8 cellular contexts compared by ENCODE assay signal in genomic region chr6:34657307-34657978, GRCh38. TPM values are rescaled to one million over a fixed set of nuclear protein-coding genes. Genes with fewer than 3 reads are reported as not detected.
DNase-seq lines count a peak whose midpoint lies in the region; ATAC-seq and TF ChIP-seq lines count a peak whose summit lies in the region.

No MANE protein-coding gene starts in this region.

- H3K27ac ChIP-seq in cardiac muscle cell, result peak overlapping the region; percentile 88

- TF ChIP-seq CTCF in cardiac muscle cell (IDR thresholded peaks at IDR 0.05; ENCODE audit: low read depth, low read length), result no peak

- no peaks in the 10 kb centered on the region for H3K9me3 Mint-ChIP-seq in activated T-cell treated with anti-CD3 and anti-CD28 coated beads, Interleukin-2, amount 50 U/mL, for 24 hours
- no peaks in the 10 kb centered on the region for H3K9me3 Mint-ChIP-seq in activated naive CD8-positive, alpha-beta T cell treated with anti-CD3 and anti-CD28 coated beads, Interleukin-2, amount 10 ng/mL, durations not matched to agents 7 days and 5 days

- peaks cover 30% of the 10 kb centered on the region for H3K4me1 ChIP-seq in cardiac muscle cell (ENCODE audit: low read depth)

- H3K27ac Mint-ChIP-seq in activated T-cell treated with anti-CD3 and anti-CD28 coated beads, Interleukin-2, amount 50 U/mL, for 24 hours, result peak overlapping the region; percentile 94
- H3K27ac Mint-ChIP-seq in activated naive CD8-positive, alpha-beta T cell treated with anti-CD3 and anti-CD28 coated beads, Interleukin-2, amount 10 ng/mL, durations not matched to agents 7 days and 5 days, result peak overlapping the region; percentile 93

- no peaks in the 10 kb centered on the region for H3K27me3 Mint-ChIP-seq in activated T-cell treated with anti-CD3 and anti-CD28 coated beads, Interleukin-2, amount 50 U/mL, for 24 hours
- no peaks in the 10 kb centered on the region for H3K27me3 Mint-ChIP-seq in activated naive CD8-positive, alpha-beta T cell treated with anti-CD3 and anti-CD28 coated beads, Interleukin-2, amount 10 ng/mL, durations not matched to agents 7 days and 5 days

- H3K36me3 Mint-ChIP-seq in activated T-cell treated with anti-CD3 and anti-CD28 coated beads, Interleukin-2, amount 50 U/mL, for 24 hours (ENCODE audit: low read depth), result peaks cover 25% of the 10 kb centered on the region
- H3K36me3 Mint-ChIP-seq in activated naive CD8-positive, alpha-beta T cell treated with anti-CD3 and anti-CD28 coated beads, Interleukin-2, amount 10 ng/mL, durations not matched to agents 7 days and 5 days, result peaks cover 15% of the 10 kb centered on the region

- peak overlapping the region; percentile 51 for H3K4me3 Mint-ChIP-seq in activated T-cell treated with anti-CD3 and anti-CD28 coated beads, Interleukin-2, amount 50 U/mL, for 24 hours
- H3K4me3 Mint-ChIP-seq in activated naive CD8-positive, alpha-beta T cell treated with anti-CD3 and anti-CD28 coated beads, Interleukin-2, amount 10 ng/mL, durations not matched to agents 7 days and 5 days, result peak overlapping the region; percentile 85

- peak; percentile 34 for ATAC-seq in activated naive CD8-positive, alpha-beta T cell treated with anti-CD3 and anti-CD28 coated beads, Interleukin-2, amount 10 ng/mL, durations not matched to agents 7 days and 5 days (ENCODE audit: low read depth)
- ATAC-seq in HG03469 (IDR thresholded peaks at IDR 0.05; ENCODE audit: unreplicated experiment) (no peak), GM19452 (IDR thresholded peaks at IDR 0.05; ENCODE audit: unreplicated experiment) (no peak)

- POLR2A ChIA-PET in activated naive CD8-positive, alpha-beta T cell treated with anti-CD3 and anti-CD28 coated beads, Interleukin-2, amount 10 ng/mL, durations not matched to agents 7 days and 5 days (lab: Charles Lee), result interaction anchor here (0.7 to 3.0 kb wide), 7 partner anchors 16 to 230 kb away, joined by 3 to 27 read pairs (median 4); partner anchors contain the start of genes BLTP3A, ILRUN, SNRPC and TAF11

- peaks cover 64% of the 10 kb centered on the region for H3K4me1 Mint-ChIP-seq in activated T-cell treated with anti-CD3 and anti-CD28 coated beads, Interleukin-2, amount 50 U/mL, for 24 hours (ENCODE audit: low read depth)
- H3K4me1 Mint-ChIP-seq in activated naive CD8-positive, alpha-beta T cell treated with anti-CD3 and anti-CD28 coated beads, Interleukin-2, amount 10 ng/mL, durations not matched to agents 7 days and 5 days, result peaks cover 25% of the 10 kb centered on the region

- no peaks in the 10 kb centered on the region for H3K27me3 ChIP-seq in cardiac muscle cell

- H3K4me3 ChIP-seq in cardiac muscle cell, result no peak overlapping the region

- H3K9me3 ChIP-seq in cardiac muscle cell (ENCODE audit: low read depth), result no peaks in the 10 kb centered on the region

- no peak for DNase-seq in activated T-cell treated with anti-CD3 and anti-CD28 coated beads, Interleukin-2, amount 50 U/mL, for 24 hours
- DNase-seq in activated T-cell treated with anti-CD3 and anti-CD28 coated beads, Interleukin-2, amount 50 U/mL, for 1 hour, result no peak
- peak; percentile 67 for DNase-seq in NCI-H2107 treated with DMSO at 0.1 percent for 48 hours (lab: John Stamatoyannopoulos, UW; ENCODE audit: unreplicated experiment)
- DNase-seq in activated naive CD8-positive, alpha-beta T cell treated with anti-CD3 and anti-CD28 coated beads, Interleukin-2, amount 10 ng/mL, durations not matched to agents 7 days and 5 days, result no peak
- DNase-seq in cardiac muscle cell (ENCODE audit: low read depth in 1 of 2, low spot score in 1 of 2), result peak; percentile 29 to 84
- DNase-seq in putamen (ENCODE audit: low spot score), result peak; percentile 45

- H3K36me3 ChIP-seq in cardiac muscle cell, result peaks cover 4% of the 10 kb centered on the region

RNA-seq across cellular contexts. Expression of gene ILRUN, which starts 39.1 kb away (rescaled TPM):
- 10 to 100 TPM; 66.1 to 73.8 TPM for total RNA-seq in activated naive CD8-positive, alpha-beta T cell treated with anti-CD3 and anti-CD28 coated beads, Interleukin-2, amount 10 ng/mL, durations not matched to agents 7 days and 5 days
- total RNA-seq in cardiac muscle cell, result 42.7 and 55.9 TPM in 2 replicates
- polyA plus RNA-seq in cardiac muscle cell, result 9.6 and 14.6 TPM in 2 replicates

Comparison
In these comparisons a context has a peak if more than half of its experiments do, and no peak if none do; other contexts are left out.
1. DNase-seq: peak in NCI-H2107 treated with DMSO at 0.1 percent for 48 hours (single experiment), cardiac muscle cell (2 of 2) and putamen (single experiment); none in activated T-cell treated with anti-CD3 and anti-CD28 coated beads, Interleukin-2, amount 50 U/mL, for 24 hours (single experiment), activated T-cell treated with anti-CD3 and anti-CD28 coated beads, Interleukin-2, amount 50 U/mL, for 1 hour (single experiment) and activated naive CD8-positive, alpha-beta T cell treated with anti-CD3 and anti-CD28 coated beads, Interleukin-2, amount 10 ng/mL, durations not matched to agents 7 days and 5 days (single experiment).